Comparison of ENCODE assay signal across 3 cellular contexts in genomic region chr7:27922389-27922788, GRCh38.
TF ChIP-seq lines count a peak whose summit lies in the region.

No MANE protein-coding gene starts in this region.

TF ChIP-seq in A549, 52 proteins besides CTCF, POLR2A, EP300 and RAD21:
- peak; percentile 67 for TF ChIP-seq MAFK (IDR thresholded peaks at IDR 0.05; ENCODE audit: partially characterized antibody)

TF ChIP-seq in K562, 482 proteins besides CTCF, POLR2A, EP300 and RAD21:
- TF ChIP-seq C11orf30 (IDR thresholded peaks at IDR 0.05; ENCODE audit: low read depth) (peak; percentile 50; the same call in 1 of the 2 replicates), ZNF316 (IDR thresholded peaks at IDR 0.05) (peak; percentile 65), MAFG (tag; conservative IDR thresholded peaks at IDR 0.05) (peak; percentile 57)

TF ChIP-seq in HepG2, 621 proteins besides CTCF, POLR2A, EP300 and RAD21:
- TF ChIP-seq MAFF (IDR thresholded peaks at IDR 0.05; ENCODE audit: low read depth, low read length) = peak; percentile 73
- peak; percentile 55 to 82 for TF ChIP-seq MAFK (conservative IDR thresholded peaks at IDR 0.05 in 1 of 2, IDR thresholded peaks at IDR 0.05 in 1 of 2; ENCODE audit: low read length in 2 of 2)
TF ChIP-seq in HepG2: peak in this region for 2; not testable (repeated sequence) for 619.
